In genomic region chr14:69171569-69171968, GRCh38 we compare ENCODE assay signal across 1 cellular context.
TF ChIP-seq lines count a peak whose summit lies in the region.

No MANE protein-coding gene starts in this region.

TF ChIP-seq in GM23338, 12 proteins besides CTCF, POLR2A, EP300 and RAD21:
- no peak for TF ChIP-seq POLR2AphosphoS5 (IDR thresholded peaks at IDR 0.05; ENCODE audit: low read depth)
- no peak for TF ChIP-seq EZH2phosphoT487 (IDR thresholded peaks at IDR 0.05; ENCODE audit: unreplicated experiment)
- no peak for TF ChIP-seq CREB1 (CRISPR knock-in tag; IDR thresholded peaks at IDR 0.05; ENCODE audit: low read depth)
- TF ChIP-seq NANOG (IDR thresholded peaks at IDR 0.05; ENCODE audit: borderline replicate concordance) = no peak
- TF ChIP-seq ZNF462 (CRISPR knock-in tag; IDR thresholded peaks at IDR 0.05) = no peak
- no peak for TF ChIP-seq ZNF114 (CRISPR knock-in tag; IDR thresholded peaks at IDR 0.05)
- no peak for TF ChIP-seq STAT1 (IDR thresholded peaks at IDR 0.05; ENCODE audit: unreplicated experiment)
- no peak for TF ChIP-seq ETS1 (IDR thresholded peaks at IDR 0.05)
- TF ChIP-seq JUNB (IDR thresholded peaks at IDR 0.05; ENCODE audit: unreplicated experiment) = no peak
- TF ChIP-seq REST (IDR thresholded peaks at IDR 0.05; ENCODE audit: unreplicated experiment) = no peak
- TF ChIP-seq ZNF331 (CRISPR knock-in tag; IDR thresholded peaks at IDR 0.05; ENCODE audit: low read depth) = no peak
- no peak for TF ChIP-seq EZH2 (IDR thresholded peaks at IDR 0.05; ENCODE audit: low read depth, unreplicated experiment)
